Comparison of ENCODE assay signal across 1 cellular context in the genomic region with DNA sequence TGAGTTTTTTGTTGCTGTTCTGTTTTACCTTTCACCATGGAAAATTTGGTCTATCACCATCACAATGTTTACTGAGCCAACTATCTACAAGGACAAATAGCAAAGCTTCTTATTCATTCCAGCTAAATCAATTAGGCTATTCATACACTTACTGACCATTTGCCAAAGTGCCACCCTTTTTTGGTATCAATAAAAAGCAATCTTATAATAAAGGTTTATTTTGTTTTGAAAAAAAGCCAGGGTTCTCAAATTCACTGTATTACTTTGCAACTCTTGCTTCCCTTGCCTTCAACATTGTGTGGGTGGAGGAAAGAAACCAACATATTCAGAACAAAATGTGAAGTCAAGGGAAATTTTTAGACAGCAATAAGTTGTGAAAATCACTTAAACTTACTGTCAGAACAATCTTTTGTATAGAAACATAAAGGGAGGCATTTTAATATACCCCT.
TF ChIP-seq lines count a peak whose summit lies in the region.

No MANE protein-coding gene starts in this region.

TF ChIP-seq in K562, 482 proteins besides CTCF, POLR2A, EP300 and RAD21:
- TF ChIP-seq STAG1 (CRISPR knock-in tag; IDR thresholded peaks at IDR 0.05; ENCODE audit: borderline replicate concordance) (no peak), SMAD4 (CRISPR knock-in tag; conservative IDR thresholded peaks at IDR 0.05) (no peak), ZNF830 (CRISPR knock-in tag; IDR thresholded peaks at IDR 0.05) (no peak), MECOM (CRISPR knock-in tag; IDR thresholded peaks at IDR 0.05) (no peak), CC2D1A (IDR thresholded peaks at IDR 0.05) (no peak), TCF3 (CRISPR knock-in tag; IDR thresholded peaks at IDR 0.05) (no peak), POU5F1 (IDR thresholded peaks at IDR 0.05; ENCODE audit: borderline replicate concordance, low read depth, low read length, partially characterized antibody) (no peak), ZNF282 (CRISPR knock-in tag; IDR thresholded peaks at IDR 0.05) (no peak), RBFOX2 (IDR thresholded peaks at IDR 0.05; ENCODE audit: low read depth, low read length) (no peak), TAF9B (IDR thresholded peaks at IDR 0.05; ENCODE audit: partially characterized antibody) (no peak)
